In the genomic region with DNA sequence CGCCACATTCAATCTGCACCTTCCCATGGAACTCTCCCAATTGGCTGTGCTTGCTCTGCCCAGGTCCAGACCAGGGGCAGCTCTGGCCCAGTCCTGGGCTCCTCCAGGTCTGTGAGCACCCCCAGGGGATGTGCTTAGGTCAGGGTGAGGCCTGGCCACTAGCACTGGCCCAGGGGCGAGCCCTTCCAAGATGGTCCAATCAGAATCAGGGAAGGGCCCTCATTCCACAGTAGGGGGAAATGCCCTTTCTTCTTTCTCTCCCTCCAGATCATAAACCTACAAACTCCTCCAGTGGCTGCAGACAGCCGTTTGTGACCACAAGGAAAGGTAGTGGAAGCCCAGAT, we compare ENCODE assay signal across 14 cellular contexts.
"Had no signal": no experiment of that assay in that cellular context is flagged by ENCODE, and none has a peak within 500 bp of the region (broad histone marks: within the 10 kb centered on the region; RNA-seq: fewer than 3 reads in every experiment).

No MANE protein-coding gene starts in this region.

- H3K36me3 ChIP-seq: neutrophil, right lobe of liver, suprapubic skin, upper lobe of right lung had no signal

- DNase-seq: activated CD4-positive, alpha-beta T cell treated with anti-CD3 and anti-CD28 coated beads, Interleukin-2, amount 10 ng/mL, durations not matched to agents 24 days and 14 days; activated effector memory CD4-positive, alpha-beta T cell treated with Interleukin-2 at 50 U/mL for 16 hours; amniotic stem cell; SIG-M5; stimulated activated CD4-positive, alpha-beta T cell treated with anti-CD3 and anti-CD28 coated beads, Interleukin-2, amount 100 ng/mL, for 24 hours; stimulated activated naive CD4-positive, alpha-beta T cell treated with Interleukin-2 at 50 U/mL for 16 hours; upper lobe of right lung had no signal

- H3K27ac Mint-ChIP-seq: activated CD4-positive, alpha-beta T cell treated with anti-CD3 and anti-CD28 coated beads, Interleukin-2, amount 10 ng/mL, durations not matched to agents 24 days and 14 days had no signal

- H3K27ac ChIP-seq: neutrophil, suprapubic skin, upper lobe of right lung had no signal

- H3K27me3 Mint-ChIP-seq: activated CD4-positive, alpha-beta T cell treated with anti-CD3 and anti-CD28 coated beads, Interleukin-2, amount 10 ng/mL, durations not matched to agents 24 days and 14 days; brain had no signal

- H3K4me1 Mint-ChIP-seq: activated CD4-positive, alpha-beta T cell treated with anti-CD3 and anti-CD28 coated beads, Interleukin-2, amount 10 ng/mL, durations not matched to agents 24 days and 14 days had no signal

- H3K4me1 ChIP-seq: suprapubic skin had no signal

- H3K9me3 Mint-ChIP-seq: activated CD4-positive, alpha-beta T cell treated with anti-CD3 and anti-CD28 coated beads, Interleukin-2, amount 10 ng/mL, durations not matched to agents 24 days and 14 days; activated naive CD4-positive, alpha-beta T cell treated with anti-CD3 and anti-CD28 coated beads, Interleukin-2, amount 50 U/mL, for 72 hours; brain had no signal

- H3K4me3 ChIP-seq: right lobe of liver, suprapubic skin, upper lobe of right lung had no signal

- H3K9me3 ChIP-seq: neutrophil, right lobe of liver, suprapubic skin, upper lobe of right lung had no signal

- H3K27me3 ChIP-seq: neutrophil, right lobe of liver, suprapubic skin, upper lobe of right lung had no signal

- ATAC-seq: activated naive CD4-positive, alpha-beta T cell treated with anti-CD3 and anti-CD28 coated beads, Interleukin-2, amount 50 U/mL, for 72 hours; esophagus mucosa; left lobe of liver; right lobe of liver; upper lobe of right lung had no signal

- H3K4me3 Mint-ChIP-seq: activated CD4-positive, alpha-beta T cell treated with anti-CD3 and anti-CD28 coated beads, Interleukin-2, amount 10 ng/mL, durations not matched to agents 24 days and 14 days; brain had no signal

- H3K36me3 Mint-ChIP-seq: activated naive CD4-positive, alpha-beta T cell treated with anti-CD3 and anti-CD28 coated beads, Interleukin-2, amount 50 U/mL, for 72 hours; brain had no signal
